8 cellular contexts compared by ENCODE assay signal in the genomic region with DNA sequence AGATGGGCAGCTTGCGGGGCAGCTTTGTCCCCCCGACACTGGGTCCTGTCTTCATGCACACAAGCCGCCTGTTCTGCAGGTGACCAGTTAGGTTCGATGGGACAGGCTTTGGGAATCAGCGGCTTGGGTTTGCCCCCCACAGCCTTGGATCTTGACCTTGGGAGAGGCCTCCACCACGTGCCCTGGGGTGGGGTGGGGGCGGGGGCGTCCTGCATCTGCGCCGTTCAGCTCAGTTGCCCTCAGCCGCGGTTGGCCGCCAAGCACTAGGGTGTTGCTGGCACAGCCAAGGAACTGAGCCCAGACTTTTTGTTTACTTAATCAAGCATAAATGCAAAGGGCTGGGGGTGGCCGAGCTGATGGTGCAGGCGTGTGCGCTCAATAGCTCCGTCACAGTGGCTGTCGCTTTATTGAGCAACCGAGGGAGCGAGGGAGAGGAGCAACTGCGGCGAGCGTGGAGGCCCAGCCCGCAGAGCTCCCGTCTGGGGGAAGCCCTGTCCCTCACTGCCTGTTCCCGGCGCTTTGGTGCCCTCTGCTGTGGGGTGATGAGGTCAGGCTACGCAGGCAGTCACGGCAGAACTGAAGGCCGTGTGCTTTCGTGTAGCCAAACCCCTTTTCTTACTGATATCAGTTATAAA. TPM values are rescaled to one million over a fixed set of nuclear protein-coding genes. Genes with fewer than 3 reads are reported as not detected.
DNase-seq lines count a peak whose midpoint lies in the region; ATAC-seq lines count a peak whose summit lies in the region.

No MANE protein-coding gene starts in this region.

- CTCF ChIA-PET in CD4-positive, alpha-beta memory T cell (lab: Charles Lee; ENCODE audit: partially characterized antibody), result interaction anchor here (0.7 to 3.4 kb wide), 35 partner anchors 9 to 1086 kb away, joined by 3 to 27 read pairs (median 4); partner anchors contain the start of genes C16orf95 and KLHDC4

- no peak overlapping the region for H3K23ac ChIP-seq in mesendoderm (ENCODE audit: low read length)

- peaks cover 0 to 11% (median 6%) of the 10 kb centered on the region in 8 donors for H3K9me3 Mint-ChIP-seq in CD4-positive, alpha-beta memory T cell

- H4K5ac ChIP-seq in mesendoderm (ENCODE audit: low read length), result no peak overlapping the region

- no peaks in the 10 kb centered on the region for H3K9me3 ChIP-seq in CD4-positive, alpha-beta memory T cell (ENCODE audit: control insufficient read depth in 1 of 2, low read length in 2 of 2)
- no peaks in the 10 kb centered on the region for H3K9me3 ChIP-seq in effector memory CD4-positive, alpha-beta T cell (ENCODE audit: control insufficient read depth, low read length)

- H3K79me2 ChIP-seq in mesendoderm (ENCODE audit: control insufficient read depth, insufficient read depth, low read length), result no peaks in the 10 kb centered on the region

- no peak overlapping the region for H3K56ac ChIP-seq in mesendoderm (ENCODE audit: low read length)

- H3K27me3 ChIP-seq in CD4-positive, alpha-beta memory T cell (ENCODE audit: insufficient read depth, low read length), result no peaks in the 10 kb centered on the region
- no peaks in the 10 kb centered on the region for H3K27me3 ChIP-seq in effector memory CD4-positive, alpha-beta T cell (replicated peaks; ENCODE audit: control insufficient read depth, insufficient read depth, low read length, poor library complexity, severe bottlenecking)
- no peaks in the 10 kb centered on the region for H3K27me3 ChIP-seq in mesendoderm (ENCODE audit: insufficient read depth, low read length, poor library complexity)

- H3K36me3 Mint-ChIP-seq in CD4-positive, alpha-beta memory T cell, result no peaks in the 10 kb centered on the region

- POLR2A ChIA-PET in CD4-positive, alpha-beta memory T cell (lab: Charles Lee; ENCODE audit: partially characterized antibody), result interaction anchor here (1.0 kb wide), 2 partner anchors 130 to 242 kb away, joined by 3 to 4 read pairs; no protein-coding TSS in a partner anchor

- H3K4me1 ChIP-seq in CD4-positive, alpha-beta memory T cell (ENCODE audit: insufficient read depth, low read length), result peaks cover 20% of the 10 kb centered on the region
- peaks cover 4% of the 10 kb centered on the region for H3K4me1 ChIP-seq in effector memory CD4-positive, alpha-beta T cell (ENCODE audit: control insufficient read depth, insufficient read depth, low read length, poor library complexity, severe bottlenecking)
- no peaks in the 10 kb centered on the region for H3K4me1 ChIP-seq in mesendoderm (ENCODE audit: control insufficient read depth, low read depth, low read length)

- no peak overlapping the region for H2BK120ac ChIP-seq in mesendoderm (ENCODE audit: low read depth, low read length)

- peak overlapping the region; percentile 13 to 91 (median 77) for H3K27ac Mint-ChIP-seq in CD4-positive, alpha-beta memory T cell

- H3K4me3 ChIP-seq in CD4-positive, alpha-beta memory T cell (ENCODE audit: low read length in 2 of 2), result peak overlapping the region in 1 of 2 donors; percentile 59
- peak overlapping the region; percentile 47 for H3K4me3 ChIP-seq in effector memory CD4-positive, alpha-beta T cell (ENCODE audit: insufficient read depth, low read depth, low read length, poor library complexity, severe bottlenecking)
- no peak overlapping the region for H3K4me3 ChIP-seq in mesendoderm (ENCODE audit: low read length)

- H3K4ac ChIP-seq in mesendoderm (ENCODE audit: low read depth, low read length), result no peak overlapping the region

- H3K79me1 ChIP-seq in mesendoderm (ENCODE audit: low read length), result no peaks in the 10 kb centered on the region

- H2AK5ac ChIP-seq in mesendoderm (ENCODE audit: low read length), result no peak overlapping the region

- peaks cover 4 to 21% (median 11%) of the 10 kb centered on the region in 4 donors for H3K4me1 Mint-ChIP-seq in CD4-positive, alpha-beta memory T cell

- H3K18ac ChIP-seq in mesendoderm (ENCODE audit: low read length), result no peak overlapping the region

- intact Hi-C loops in CD4-positive, alpha-beta memory T cell (cut with micrococcal nuclease), result loop anchor here (1.0 to 5.0 kb wide), 3 partner anchors 133 to 242 kb away; partner anchors contain the start of gene ZCCHC14

- H3K4me3 Mint-ChIP-seq in CD4-positive, alpha-beta memory T cell, result peak overlapping the region; percentile 82 to 95 (median 88)

- H3K27ac ChIP-seq in CD4-positive, alpha-beta memory T cell (ENCODE audit: low read depth, low read length), result peak overlapping the region; percentile 20
- no peak overlapping the region for H3K27ac ChIP-seq in effector memory CD4-positive, alpha-beta T cell (ENCODE audit: insufficient read depth, low read length, poor library complexity, severe bottlenecking)
- H3K27ac ChIP-seq in mesendoderm (ENCODE audit: low read depth, low read length), result no peak overlapping the region

- DNase-seq in CD4-positive, alpha-beta memory T cell, result peak; percentile 71 to 82 (median 73)
- peak; percentile 84 for DNase-seq in HK-2 (ENCODE audit: unreplicated experiment)
- peak; percentile 87 for DNase-seq in NOMO-1 treated with DMSO at 0.1 percent for 48 hours (lab: John Stamatoyannopoulos, UW; ENCODE audit: unreplicated experiment)
- DNase-seq in activated CD8-positive, alpha-beta memory T cell treated with anti-CD3 and anti-CD28 coated beads for 24 hours, result peak; percentile 91
- DNase-seq in effector memory CD4-positive, alpha-beta T cell, result peak; percentile 61 to 67 (median 62)
- DNase-seq in mesendoderm, result peak; percentile 83
- peak; percentile 52 to 68 for DNase-seq in stimulated activated CD8-positive, alpha-beta memory T cell treated with anti-CD3 and anti-CD28 coated beads, Interleukin-4, amount 100 ng/mL, for 1 hour (ENCODE audit: low read depth in 2 of 2, low spot score in 1 of 2)

- no peak overlapping the region for H4K8ac ChIP-seq in mesendoderm (ENCODE audit: low read depth, low read length)

- no peak overlapping the region for H2BK5ac ChIP-seq in mesendoderm (ENCODE audit: low read length)

- WGBS in mesendoderm (ENCODE audit: extremely low coverage, insufficient coverage, low lambda C conversion rate), result no CpG with 5 or more reads among the region's 31 CpGs

- no peak overlapping the region for H2BK15ac ChIP-seq in mesendoderm (replicated peaks; ENCODE audit: low read depth)

- H3K36me3 ChIP-seq in CD4-positive, alpha-beta memory T cell (ENCODE audit: insufficient read depth, low read length), result no peaks in the 10 kb centered on the region
- H3K36me3 ChIP-seq in effector memory CD4-positive, alpha-beta T cell (ENCODE audit: control insufficient read depth, insufficient read depth, low read length), result no peaks in the 10 kb centered on the region
- no peaks in the 10 kb centered on the region for H3K36me3 ChIP-seq in mesendoderm (ENCODE audit: control insufficient read depth, insufficient read depth, low read length)

- H3K9ac ChIP-seq in mesendoderm (ENCODE audit: low read length), result no peak overlapping the region

- H3K4me2 ChIP-seq in mesendoderm (ENCODE audit: low read length), result no peak overlapping the region

- H3K27me3 Mint-ChIP-seq in CD4-positive, alpha-beta memory T cell, result peaks cover under 1 to 4% of the 10 kb centered on the region in 2 donors

- no peak for ATAC-seq in GM21390 (IDR thresholded peaks at IDR 0.05; ENCODE audit: unreplicated experiment)

RNA-seq across cellular contexts. Expression of gene JPH3, which starts 33.9 kb away (rescaled TPM):
- under 1 TPM in 1 of 2 experiments, not detected in 1; 0.09 TPM for total RNA-seq in CD4-positive, alpha-beta memory T cell
- polyA plus RNA-seq in CD4-positive, alpha-beta memory T cell, result not detected
- polyA plus RNA-seq in mesendoderm (2013, experiment 1 of 2), result 9.3 TPM
- polyA plus RNA-seq in mesendoderm (2013, experiment 2 of 2), result 10.2 TPM
